Comparison of ENCODE assay signal across 8 cellular contexts in the genomic region with DNA sequence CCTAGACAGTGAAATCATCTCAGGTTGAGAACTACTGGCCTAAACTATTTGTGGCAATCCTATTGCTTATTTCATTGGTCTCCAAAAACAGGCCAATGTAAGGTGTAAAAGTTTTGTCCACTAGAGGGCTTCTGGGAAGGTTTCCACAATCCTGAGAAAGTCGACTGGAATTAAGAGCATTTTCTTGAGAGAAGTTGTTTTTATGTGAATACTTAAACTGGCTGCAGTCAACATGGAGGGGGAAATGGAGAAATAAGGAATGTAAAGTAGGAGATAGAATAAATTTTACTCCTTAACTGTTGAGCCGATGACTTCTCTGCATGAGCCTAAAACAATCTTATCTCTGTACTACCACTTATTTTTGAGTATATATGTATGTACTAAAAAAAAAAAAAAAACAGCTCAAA. TPM values are rescaled to one million over a fixed set of nuclear protein-coding genes. Genes with fewer than 3 reads are reported as not detected.
DNase-seq lines count a peak whose midpoint lies in the region; ATAC-seq, FAIRE-seq and TF ChIP-seq lines count a peak whose summit lies in the region.

No MANE protein-coding gene starts in this region.

- no peak overlapping the region for H3K4me3 Mint-ChIP-seq in WTC11

- in situ Hi-C loops in KBM-7 (cut with MboI; ENCODE audit: low pct_unique_long_range_greater_than_20kb, low sequenced_read_pairs): no loop called here

- H3K9me3 ChIP-seq in left ventricle myocardium inferior (replicated peaks) (no peaks in the 10 kb centered on the region), small intestine (ENCODE audit: control insufficient read depth, low read depth) (no peaks in the 10 kb centered on the region)

- ATAC-seq in GM18867 (IDR thresholded peaks at IDR 0.05; ENCODE audit: unreplicated experiment) (peak; percentile 44), WTC11 (peak; percentile 77)

- H3K36me3 ChIP-seq in left ventricle myocardium inferior: no peaks in the 10 kb centered on the region
- no peaks in the 10 kb centered on the region for H3K36me3 ChIP-seq in small intestine (ENCODE audit: control insufficient read depth in 2 of 2, insufficient read depth in 2 of 2, low read length in 2 of 2)

- CTCF ChIA-PET in WTC11 (lab: Charles Lee): interaction anchor here (0.6 to 1.8 kb wide), 3 partner anchors 28 to 116 kb away, joined by 3 to 6 read pairs (median 3); a partner anchor contains a TSS

- peak overlapping the region; percentile 36; the same call in 1 of the 2 replicates for H3K27ac Mint-ChIP-seq in WTC11

- H3K4me3 ChIP-seq in left ventricle myocardium inferior: no peak overlapping the region
- H3K4me3 ChIP-seq in small intestine (ENCODE audit: low read depth in 1 of 2, low read length in 2 of 2): no peak overlapping the region

- TF ChIP-seq CTCF in WTC11 (IDR thresholded peaks at IDR 0.05) (peak; percentile 57), left ventricle myocardium inferior (IDR thresholded peaks at IDR 0.05; ENCODE audit: borderline replicate concordance) (peak; percentile 82)

- WGBS in small intestine, 3 donors: 26 to 38% (median 31%) methylated on average over 2 of the region's 2 CpGs

- no peaks in the 10 kb centered on the region for H3K27me3 ChIP-seq in left ventricle myocardium inferior (ENCODE audit: low read depth)
- H3K27me3 ChIP-seq in small intestine (ENCODE audit: control insufficient read depth in 2 of 2, insufficient read depth in 2 of 2, low read length in 2 of 2): no peaks in the 10 kb centered on the region

- H3K9me3 Mint-ChIP-seq in WTC11: peaks cover 5% of the 10 kb centered on the region

- peak; percentile 22 for DNase-seq in CMK (ENCODE audit: low read depth)
- DNase-seq in KBM-7: peak; percentile 68
- no peak for DNase-seq in WTC11 (ENCODE audit: low spot score)
- DNase-seq in left ventricle myocardium inferior: no peak
- DNase-seq in small intestine: peak; percentile 45
- no peak for DNase-seq in ureter (ENCODE audit: low spot score)
- no peak for DNase-seq in posterior cingulate gyrus

- intact Hi-C loops in left ventricle myocardium inferior (cut with micrococcal nuclease): loop anchor here (10.0 kb wide), 1 partner anchor 115 kb away; no protein-coding TSS in a partner anchor
- intact Hi-C loops in posterior cingulate gyrus (cut with DNase I): loop anchor here (10.0 kb wide), 1 partner anchor 115 kb away; no protein-coding TSS in a partner anchor

- H3K4me1 ChIP-seq in left ventricle myocardium inferior (no peaks in the 10 kb centered on the region), small intestine (ENCODE audit: control insufficient read depth in 2 of 2, insufficient read depth in 1 of 2, low read depth in 1 of 2, low read length in 1 of 2) (no peaks in the 10 kb centered on the region)

- FAIRE-seq in small intestine (lab: Jason Lieb, UNC): peak; percentile 70

- no peaks in the 10 kb centered on the region for H3K36me3 Mint-ChIP-seq in WTC11

- peaks cover 25% of the 10 kb centered on the region for H3K4me1 Mint-ChIP-seq in WTC11

- no peaks in the 10 kb centered on the region for H3K27me3 Mint-ChIP-seq in WTC11 (ENCODE audit: low read depth)

- POLR2A ChIA-PET in WTC11 (lab: Charles Lee): interaction anchor here (0.6 to 0.7 kb wide), 2 partner anchors 758 to 795 kb away, joined by 3 to 4 read pairs; no protein-coding TSS in a partner anchor

- H3K27ac ChIP-seq in left ventricle myocardium inferior (replicated peaks) (no peak overlapping the region), small intestine (ENCODE audit: low read depth in 1 of 2, low read length in 1 of 2) (no peak overlapping the region)

TF ChIP-seq in WTC11, 78 proteins besides CTCF, POLR2A, EP300 and RAD21:
- TF ChIP-seq ZNF416 (CRISPR knock-in tag; IDR thresholded peaks at IDR 0.05) (no peak), ESRRA (CRISPR knock-in tag; IDR thresholded peaks at IDR 0.05; ENCODE audit: borderline replicate concordance) (no peak), TP53 (CRISPR knock-in tag; IDR thresholded peaks at IDR 0.05) (no peak), FOXK1 (CRISPR knock-in tag; IDR thresholded peaks at IDR 0.05) (no peak), ZNF317 (CRISPR knock-in tag; IDR thresholded peaks at IDR 0.05; ENCODE audit: borderline replicate concordance, low read depth) (no peak)
- TF ChIP-seq, protein P1, sequence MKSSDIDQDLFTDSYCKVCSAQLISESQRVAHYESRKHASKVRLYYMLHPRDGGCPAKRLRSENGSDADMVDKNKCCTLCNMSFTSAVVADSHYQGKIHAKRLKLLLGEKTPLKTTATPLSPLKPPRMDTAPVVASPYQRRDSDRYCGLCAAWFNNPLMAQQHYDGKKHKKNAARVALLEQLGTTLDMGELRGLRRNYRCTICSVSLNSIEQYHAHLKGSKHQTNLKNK (CRISPR knock-in tag; IDR thresholded peaks at IDR 0.05): no peak
- TF ChIP-seq, protein P2, sequence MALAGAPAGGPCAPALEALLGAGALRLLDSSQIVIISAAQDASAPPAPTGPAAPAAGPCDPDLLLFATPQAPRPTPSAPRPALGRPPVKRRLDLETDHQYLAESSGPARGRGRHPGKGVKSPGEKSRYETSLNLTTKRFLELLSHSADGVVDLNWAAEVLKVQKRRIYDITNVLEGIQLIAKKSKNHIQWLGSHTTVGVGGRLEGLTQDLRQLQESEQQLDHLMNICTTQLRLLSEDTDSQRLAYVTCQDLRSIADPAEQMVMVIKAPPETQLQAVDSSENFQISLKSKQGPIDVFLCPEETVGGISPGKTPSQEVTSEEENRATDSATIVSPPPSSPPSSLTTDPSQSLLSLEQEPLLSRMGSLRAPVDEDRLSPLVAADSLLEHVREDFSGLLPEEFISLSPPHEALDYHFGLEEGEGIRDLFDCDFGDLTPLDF (CRISPR knock-in tag; IDR thresholded peaks at IDR 0.05): no peak
- TF ChIP-seq, protein P3, sequence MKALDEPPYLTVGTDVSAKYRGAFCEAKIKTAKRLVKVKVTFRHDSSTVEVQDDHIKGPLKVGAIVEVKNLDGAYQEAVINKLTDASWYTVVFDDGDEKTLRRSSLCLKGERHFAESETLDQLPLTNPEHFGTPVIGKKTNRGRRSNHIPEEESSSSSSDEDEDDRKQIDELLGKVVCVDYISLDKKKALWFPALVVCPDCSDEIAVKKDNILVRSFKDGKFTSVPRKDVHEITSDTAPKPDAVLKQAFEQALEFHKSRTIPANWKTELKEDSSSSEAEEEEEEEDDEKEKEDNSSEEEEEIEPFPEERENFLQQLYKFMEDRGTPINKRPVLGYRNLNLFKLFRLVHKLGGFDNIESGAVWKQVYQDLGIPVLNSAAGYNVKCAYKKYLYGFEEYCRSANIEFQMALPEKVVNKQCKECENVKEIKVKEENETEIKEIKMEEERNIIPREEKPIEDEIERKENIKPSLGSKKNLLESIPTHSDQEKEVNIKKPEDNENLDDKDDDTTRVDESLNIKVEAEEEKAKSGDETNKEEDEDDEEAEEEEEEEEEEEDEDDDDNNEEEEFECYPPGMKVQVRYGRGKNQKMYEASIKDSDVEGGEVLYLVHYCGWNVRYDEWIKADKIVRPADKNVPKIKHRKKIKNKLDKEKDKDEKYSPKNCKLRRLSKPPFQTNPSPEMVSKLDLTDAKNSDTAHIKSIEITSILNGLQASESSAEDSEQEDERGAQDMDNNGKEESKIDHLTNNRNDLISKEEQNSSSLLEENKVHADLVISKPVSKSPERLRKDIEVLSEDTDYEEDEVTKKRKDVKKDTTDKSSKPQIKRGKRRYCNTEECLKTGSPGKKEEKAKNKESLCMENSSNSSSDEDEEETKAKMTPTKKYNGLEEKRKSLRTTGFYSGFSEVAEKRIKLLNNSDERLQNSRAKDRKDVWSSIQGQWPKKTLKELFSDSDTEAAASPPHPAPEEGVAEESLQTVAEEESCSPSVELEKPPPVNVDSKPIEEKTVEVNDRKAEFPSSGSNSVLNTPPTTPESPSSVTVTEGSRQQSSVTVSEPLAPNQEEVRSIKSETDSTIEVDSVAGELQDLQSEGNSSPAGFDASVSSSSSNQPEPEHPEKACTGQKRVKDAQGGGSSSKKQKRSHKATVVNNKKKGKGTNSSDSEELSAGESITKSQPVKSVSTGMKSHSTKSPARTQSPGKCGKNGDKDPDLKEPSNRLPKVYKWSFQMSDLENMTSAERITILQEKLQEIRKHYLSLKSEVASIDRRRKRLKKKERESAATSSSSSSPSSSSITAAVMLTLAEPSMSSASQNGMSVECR (CRISPR knock-in tag; IDR thresholded peaks at IDR 0.05; ENCODE audit: borderline replicate concordance): no peak

RNA-seq across cellular contexts. Expression of a gene that starts 11.0 kb away (rescaled TPM):
- total RNA-seq in WTC11 (2021) (146 to 174 TPM (median 155 TPM) in 3 replicates), left ventricle myocardium inferior (56.1 TPM), ureter (89.1 TPM)
- polyA plus RNA-seq in small intestine: 10 to 100 TPM; 34.3 to 63.0 (median 51.7) TPM

RNA-seq across cellular contexts. Expression of a gene that starts 55.6 kb away (rescaled TPM):
- 86.7 to 102 TPM (median 91.4 TPM) in 3 replicates for total RNA-seq in WTC11 (2021)
- 50.8 TPM for total RNA-seq in left ventricle myocardium inferior
- 10 to 100 TPM; 27.0 to 37.3 (median 28.4) TPM for polyA plus RNA-seq in small intestine
- total RNA-seq in ureter: 96.5 TPM

Comparison
In these comparisons a context has a peak if more than half of its experiments do, and no peak if none do; other contexts are left out.
1. DNase-seq: peak in CMK (single experiment), KBM-7 (single experiment) and small intestine (single experiment); none in WTC11 (single experiment), left ventricle myocardium inferior (single experiment), ureter (single experiment) and posterior cingulate gyrus (0 of 10).